ENCODE assay signal across 18 cellular contexts in the genomic region with DNA sequence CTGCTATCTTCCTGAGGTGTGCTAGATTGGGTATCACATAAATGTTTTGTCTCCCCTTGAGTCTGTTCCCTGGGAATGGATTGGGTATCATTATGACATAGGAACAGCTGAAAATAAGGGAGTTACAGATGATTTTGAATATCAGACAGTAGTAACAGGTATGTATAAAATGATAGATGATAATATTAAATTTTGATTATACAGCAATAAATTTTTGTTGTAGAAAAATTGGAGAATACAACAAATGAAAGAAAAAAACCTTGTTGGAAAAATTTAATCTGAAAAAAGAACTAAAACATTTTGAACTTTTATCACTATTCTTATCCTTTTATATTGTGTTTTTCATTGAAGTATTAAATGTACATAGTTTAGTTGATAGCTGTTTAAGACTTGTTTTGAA. TPM values are rescaled to one million over a fixed set of nuclear protein-coding genes. Genes with fewer than 3 reads are reported as not detected.
DNase-seq lines count a peak whose midpoint lies in the region; ATAC-seq, FAIRE-seq and TF ChIP-seq lines count a peak whose summit lies in the region.
"Had no signal": no experiment of that assay in that cellular context is flagged by ENCODE, and none has a peak within 500 bp of the region (broad histone marks: within the 10 kb centered on the region; RNA-seq: fewer than 3 reads in every experiment).

No MANE protein-coding gene starts in this region.

- peaks cover 67% of the 10 kb centered on the region for H3K36me3 Mint-ChIP-seq in activated CD8-positive, alpha-beta memory T cell treated with anti-CD3 and anti-CD28 coated beads, Interleukin-2, amount 10 ng/mL, durations not matched to agents 7 days and 5 days

- H3K27me3 ChIP-seq in K562 (ENCODE audit: control insufficient read depth in 2 of 2, insufficient read depth in 2 of 2, low read length in 2 of 2), result no peaks in the 10 kb centered on the region
- no peaks in the 10 kb centered on the region for H3K27me3 ChIP-seq in pancreas

- H3K27ac ChIP-seq in A549 (no peak overlapping the region), K562 (ENCODE audit: extremely low read depth, low read depth, low read length) (no peak overlapping the region), pancreas (no peak overlapping the region)
- H3K27ac ChIP-seq: C4-2B had no signal

- H3K9me1 ChIP-seq in K562 (ENCODE audit: control insufficient read depth, insufficient read depth, low read length), result no peaks in the 10 kb centered on the region

- TF ChIP-seq POLR2A in A549 (IDR thresholded peaks at IDR 0.05; ENCODE audit: low read length) (no peak), K562 (conservative IDR thresholded peaks at IDR 0.05) (no peak)

- no peak for TF ChIP-seq CTCF in A549 (IDR thresholded peaks at IDR 0.05)
- TF ChIP-seq CTCF in K562 (IDR thresholded peaks at IDR 0.05 in 2 of 3, conservative IDR thresholded peaks at IDR 0.05 in 1 of 3; ENCODE audit: insufficient read depth in 2 of 3, low read depth in 1 of 3, low read length in 3 of 3), result no peak
- TF ChIP-seq CTCF in pancreas (IDR thresholded peaks at IDR 0.05), result no peak

- CTCF ChIA-PET in A549 (lab: Yijun Ruan, JAX), result interaction anchor here (1.8 kb wide), 1 partner anchor 40 kb away, joined by 4 read pairs; no protein-coding TSS in a partner anchor
- CTCF ChIA-PET in K562 (lab: Yijun Ruan, JAX; ENCODE audit: low intra/inter-chr PET ratio), result no interaction called here
- CTCF ChIA-PET in activated CD8-positive, alpha-beta memory T cell treated with anti-CD3 and anti-CD28 coated beads, Interleukin-2, amount 10 ng/mL, durations not matched to agents 7 days and 5 days (lab: Charles Lee), result interaction anchor here (1.3 kb wide), 1 partner anchor 8 kb away, joined by 3 read pairs; no protein-coding TSS in a partner anchor

- no peak for ATAC-seq in A549
- no peak for ATAC-seq in K562
- ATAC-seq in pancreas, result no peak
- no peak for ATAC-seq in activated CD8-positive, alpha-beta memory T cell treated with anti-CD3 and anti-CD28 coated beads, Interleukin-2, amount 10 ng/mL, durations not matched to agents 7 days and 5 days
- ATAC-seq in HG03342 (IDR thresholded peaks at IDR 0.05; ENCODE audit: unreplicated experiment), result no peak
- ATAC-seq: GM23338 had no signal

- H3K4me2 ChIP-seq in A549 (no peak overlapping the region), K562 (ENCODE audit: insufficient read depth, low read length) (no peak overlapping the region)
- H3K4me2 ChIP-seq: GM23338 had no signal

- H3K4me3 Mint-ChIP-seq in activated CD8-positive, alpha-beta memory T cell treated with anti-CD3 and anti-CD28 coated beads, Interleukin-2, amount 10 ng/mL, durations not matched to agents 7 days and 5 days, result no peak overlapping the region
- H3K4me3 Mint-ChIP-seq: CD4-positive, alpha-beta T cell; GM23338 had no signal

- TF ChIP-seq EP300 in A549 (IDR thresholded peaks at IDR 0.05), result no peak
- TF ChIP-seq EP300 in K562 (IDR thresholded peaks at IDR 0.05; ENCODE audit: low read length), result no peak

- H3K9me3 ChIP-seq in A549 (peaks cover 26% of the 10 kb centered on the region), K562 (replicated peaks; ENCODE audit: control insufficient read depth, insufficient read depth, low read depth, low read length) (peaks cover 7% of the 10 kb centered on the region), pancreas (peaks cover 0 to 3% (median 0%) of the 10 kb centered on the region in 4 donors)

- intact Hi-C loops in K562 (cut with micrococcal nuclease) (no loop called here), pancreas (cut with DNase I) (no loop called here)

- no TSS peak for BruUV-seq in K562 (replicated peaks; lab: Mats Ljungman, UMichigan)

- POLR2A ChIA-PET in A549 (lab: Yijun Ruan, JAX) (no interaction called here), K562 (lab: Yijun Ruan, JAX) (no interaction called here)

- in situ Hi-C loops in K562 (cut with MboI), result no loop called here

- H3K9me3 Mint-ChIP-seq in activated CD8-positive, alpha-beta memory T cell treated with anti-CD3 and anti-CD28 coated beads, Interleukin-2, amount 10 ng/mL, durations not matched to agents 7 days and 5 days (ENCODE audit: low read depth), result peaks cover 32% of the 10 kb centered on the region

- H3K27me3 Mint-ChIP-seq in activated CD8-positive, alpha-beta memory T cell treated with anti-CD3 and anti-CD28 coated beads, Interleukin-2, amount 10 ng/mL, durations not matched to agents 7 days and 5 days, result no peaks in the 10 kb centered on the region
- H3K27me3 Mint-ChIP-seq: CD4-positive, alpha-beta T cell had no signal

- no peak overlapping the region for H3K4me3 ChIP-seq in A549
- no peak overlapping the region for H3K4me3 ChIP-seq in K562
- no peak overlapping the region for H3K4me3 ChIP-seq in pancreas
- H3K4me3 ChIP-seq: GM23338 had no signal

- FAIRE-seq in A549 (lab: Jason Lieb, UNC) (no peak), G401.6 (lab: Jason Lieb, UNC) (peak; percentile 27), K562 (lab: Jason Lieb, UNC) (no peak), pancreas (lab: Jason Lieb, UNC) (peak; percentile 26)
- FAIRE-seq: A204.1, D721Med, H54 had no signal

- H2AFZ ChIP-seq in K562 (ENCODE audit: low read depth, low read length), result no peak overlapping the region
- H2AFZ ChIP-seq: GM23338 had no signal

- peaks cover 7% of the 10 kb centered on the region for H3K4me1 Mint-ChIP-seq in activated CD8-positive, alpha-beta memory T cell treated with anti-CD3 and anti-CD28 coated beads, Interleukin-2, amount 10 ng/mL, durations not matched to agents 7 days and 5 days
- H3K4me1 Mint-ChIP-seq: GM23338 had no signal

- H3K9ac ChIP-seq in K562 (ENCODE audit: insufficient read depth in 1 of 2, low read depth in 2 of 2, low read length in 2 of 2), result no peak overlapping the region

- peaks cover 14% of the 10 kb centered on the region; the same call in 1 of the 3 replicates for H3K79me2 ChIP-seq in K562 (ENCODE audit: control insufficient read depth, insufficient read depth, low read length)

- DNase-seq in A549 (ENCODE audit: low read depth in 1 of 2, low spot score in 1 of 2), result no peak
- DNase-seq in K562 (ENCODE audit: extremely low read depth in 1 of 4, low spot score in 3 of 4), result no peak
- no peak for DNase-seq in pancreas
- DNase-seq in activated CD8-positive, alpha-beta memory T cell treated with anti-CD3 and anti-CD28 coated beads, Interleukin-2, amount 10 ng/mL, durations not matched to agents 7 days and 5 days, result no peak
- DNase-seq in DMS153 (lab: John Stamatoyannopoulos, UW), result no peak
- DNase-seq: AML-193; Caco-2; CD4-positive, alpha-beta T cell; DMS79; GF-D8; HCEC 1CT had no signal

- H3K4me1 ChIP-seq in A549 (no peaks in the 10 kb centered on the region), K562 (replicated peaks in 1 of 2; ENCODE audit: control insufficient read depth in 2 of 2, insufficient read depth in 2 of 2, low read length in 2 of 2) (no peaks in the 10 kb centered on the region), pancreas (peaks cover 0 to 7% (median 4%) of the 10 kb centered on the region in 3 donors)

- H3K36me3 ChIP-seq in K562 (ENCODE audit: control insufficient read depth, insufficient read depth, low read length) (peaks cover 27% of the 10 kb centered on the region), pancreas (peaks cover 0 to 2% (median 0%) of the 10 kb centered on the region in 3 donors)

- H3K27ac Mint-ChIP-seq in activated CD8-positive, alpha-beta memory T cell treated with anti-CD3 and anti-CD28 coated beads, Interleukin-2, amount 10 ng/mL, durations not matched to agents 7 days and 5 days, result no peak overlapping the region
- H3K27ac Mint-ChIP-seq: CD4-positive, alpha-beta T cell; GM23338 had no signal

- TF ChIP-seq RAD21 in A549 (conservative IDR thresholded peaks at IDR 0.05 in 1 of 2, IDR thresholded peaks at IDR 0.05 in 1 of 2), result no peak
- TF ChIP-seq RAD21 in K562 (CRISPR knock-in tag; conservative IDR thresholded peaks at IDR 0.05 in 1 of 2, IDR thresholded peaks at IDR 0.05 in 1 of 2), result no peak

- H4K20me1 ChIP-seq in K562 (replicated peaks; ENCODE audit: control insufficient read depth, insufficient read depth, low read length), result no peaks in the 10 kb centered on the region

TF ChIP-seq in A549, 52 proteins besides CTCF, POLR2A, EP300 and RAD21 (continues in another document):
- TF ChIP-seq KDM1A (IDR thresholded peaks at IDR 0.05; ENCODE audit: low read depth), result no peak
- no peak for TF ChIP-seq TP53 (CRISPR knock-in tag; IDR thresholded peaks at IDR 0.05)
- TF ChIP-seq MAFK (IDR thresholded peaks at IDR 0.05; ENCODE audit: partially characterized antibody), result peak; percentile 32

TF ChIP-seq in K562, 482 proteins besides CTCF, POLR2A, EP300 and RAD21 (continues in another document):
- TF ChIP-seq ZKSCAN1 (IDR thresholded peaks at IDR 0.05; ENCODE audit: low read depth, low read length) (no peak), KDM4B (IDR thresholded peaks at IDR 0.05; ENCODE audit: borderline replicate concordance in 2 of 2, low read depth in 1 of 2) (no peak)

RNA-seq across cellular contexts. Expression of a gene that starts 43.2 kb away (rescaled TPM):
- polyA plus RNA-seq in A549 (2011; rRNA removed), result 27.4 and 28.0 TPM in 2 replicates
- 8.1 and 8.7 TPM in 2 replicates for polyA plus RNA-seq in A549 (2012; cell fraction: cytosol; rRNA removed)
- 15.1 and 19.3 TPM in 2 replicates for polyA plus RNA-seq in A549 (2012; cell fraction: nucleus; rRNA removed)
- polyA plus RNA-seq in A549 (2017; fragmentation: RNase III; extraction: RNeasy Plus Mini Kit Qiagen cat#74134 plus additional on column Dnase treatment), result 13.9 to 15.4 TPM (median 14.8 TPM) in 3 replicates
- 15.9 and 17.4 TPM in 2 replicates for polyA minus RNA-seq in A549 (2011; rRNA and poly(A)+ RNA removed)
- 20.0 and 27.1 TPM in 2 replicates for total RNA-seq in K562 (2011; cell fraction: chromatin; rRNA removed; ENCODE audit: low replicate concordance)
- total RNA-seq in K562 (2011; cell fraction: nucleolus; rRNA removed), result 14.5 and 16.6 TPM in 2 replicates
- total RNA-seq in K562 (2011; cell fraction: nucleoplasm; rRNA removed), result 13.1 and 15.4 TPM in 2 replicates
- 14.0 and 15.1 TPM in 2 replicates for total RNA-seq in K562 (2014; rRNA removed)
- total RNA-seq in K562 (2014; rRNA removed; fragmentation: Illumina TruSeq; extraction: Trizol), result 19.0 and 21.2 TPM in 2 replicates
- total RNA-seq in K562 (2015; rRNA removed; fragmentation: Illumina TruSeq; extraction: Trizol), result 17.1 and 18.0 TPM in 2 replicates
- total RNA-seq in K562 (2021), result 16.5 and 16.9 TPM in 2 replicates
- 20.4 and 24.9 TPM in 2 replicates for polyA plus RNA-seq in K562 (2011; rRNA removed)
- polyA plus RNA-seq in K562 (2011; cell fraction: cytosol; rRNA removed), result 10.5 and 13.3 TPM in 2 replicates
- polyA plus RNA-seq in K562 (2011; cell fraction: nucleus; rRNA removed), result 14.1 and 45.0 TPM in 2 replicates
- 13.0 and 13.2 TPM in 2 replicates for polyA plus RNA-seq in K562 (2012)
- 13.3 and 16.2 TPM in 2 replicates for polyA plus RNA-seq in K562 (2014; fragmentation: Illumina TruSeq; extraction: Trizol)
- polyA plus RNA-seq in K562 (2014; fragmentation: Nextera tagmentation; extraction: Ambion mirVana), result 10 to 100 TPM in 1 of 2 experiments, 1 to 10 TPM in 1; 6.3 to 10.8 TPM
- 15.3 and 15.9 TPM in 2 replicates for polyA plus RNA-seq in K562 (2014; rRNA removed)
- 27.0 and 33.6 TPM in 2 replicates for polyA minus RNA-seq in K562 (2011; rRNA and poly(A)+ RNA removed)
- polyA minus RNA-seq in K562 (2011; cell fraction: cytosol; rRNA and poly(A)+ RNA removed), result 8.1 and 13.3 TPM in 2 replicates
- 9.3 and 31.9 TPM in 2 replicates for polyA minus RNA-seq in K562 (2011; cell fraction: nucleus; rRNA and poly(A)+ RNA removed)
- 10 to 100 TPM in 2 of 6 donors, 1 to 10 TPM in 4; 8.2 to 19.7 (median 9.5) TPM for total RNA-seq in pancreas
- polyA plus RNA-seq in pancreas, result 1 to 10 TPM; 4.6 to 7.3 TPM
- 10 to 100 TPM; 18.6 to 22.1 TPM for total RNA-seq in activated CD8-positive, alpha-beta memory T cell treated with anti-CD3 and anti-CD28 coated beads, Interleukin-2, amount 10 ng/mL, durations not matched to agents 7 days and 5 days
